In the genomic region with DNA sequence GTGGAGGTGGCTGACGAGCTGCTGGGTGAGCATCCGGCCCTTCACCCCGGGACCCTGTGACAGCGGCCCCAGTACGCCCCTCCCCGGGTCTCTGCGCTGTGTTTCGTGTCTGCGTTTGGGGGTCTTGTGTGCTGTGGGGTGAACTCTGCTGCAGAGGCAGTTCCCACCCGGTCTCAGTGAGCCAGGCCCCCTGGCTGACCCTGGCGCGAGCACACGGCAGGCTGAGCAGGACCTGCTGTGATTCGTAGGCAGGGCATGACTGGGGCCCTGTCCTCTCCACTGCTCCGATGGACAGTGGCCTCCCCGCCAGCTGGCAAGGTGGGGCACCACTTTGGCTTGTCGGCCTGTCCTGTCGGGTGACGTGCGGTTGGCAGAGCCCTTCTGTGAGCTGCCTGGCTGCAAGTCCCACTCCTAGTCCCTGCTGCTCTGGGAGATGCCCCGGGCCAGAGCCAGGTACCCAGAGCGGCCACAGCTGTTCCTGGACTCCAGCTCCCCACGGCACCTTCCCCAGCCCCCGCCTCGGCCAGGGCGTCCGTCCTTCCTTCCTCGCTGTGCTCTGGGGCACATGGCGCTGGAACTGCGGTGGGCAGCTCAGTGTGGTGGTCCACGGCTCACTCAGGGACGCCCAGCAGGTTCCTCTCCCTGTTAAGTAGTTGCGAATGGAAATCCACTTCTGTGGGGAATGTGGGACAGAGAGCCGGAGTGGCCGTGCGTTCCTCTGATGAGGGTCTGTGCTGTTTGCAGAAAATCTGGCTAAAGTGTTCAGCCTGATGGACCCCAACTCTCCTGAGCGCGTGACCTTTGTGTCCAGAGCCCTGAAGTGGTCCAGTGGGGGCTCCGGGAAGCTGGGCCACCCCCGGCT, we compare ENCODE assay signal across 18 cellular contexts. TPM values are rescaled to one million over a fixed set of nuclear protein-coding genes. Genes with fewer than 3 reads are reported as not detected.
DNase-seq lines count a peak whose midpoint lies in the region; ATAC-seq, FAIRE-seq and TF ChIP-seq lines count a peak whose summit lies in the region.
"Had no signal": no experiment of that assay in that cellular context is flagged by ENCODE, and none has a peak within 500 bp of the region (broad histone marks: within the 10 kb centered on the region; RNA-seq: fewer than 3 reads in every experiment).

No MANE protein-coding gene starts in this region.

- H3K4me2 ChIP-seq in HepG2 (ENCODE audit: low read depth, low read length), result no peak overlapping the region
- H3K4me2 ChIP-seq: smooth muscle cell had no signal

- peaks cover 19% of the 10 kb centered on the region; the same call in 1 of the 2 replicates for H4K20me1 ChIP-seq in HepG2 (ENCODE audit: insufficient read depth, low read length)

- H3K4me1 ChIP-seq in RWPE2 (ENCODE audit: insufficient read depth, poor library complexity, severe bottlenecking) (no peaks in the 10 kb centered on the region), HepG2 (ENCODE audit: insufficient read depth, low read length) (peaks cover 13% of the 10 kb centered on the region), spleen (peaks cover 4 to 51% (median 31%) of the 10 kb centered on the region in 6 donors), HAP-1 (no peaks in the 10 kb centered on the region)

- BruUV-seq in HepG2 (replicated peaks; lab: Mats Ljungman, UMichigan), result no TSS peak

- TF ChIP-seq EP300 in HepG2 (IDR thresholded peaks at IDR 0.05; ENCODE audit: low read depth in 2 of 2, low read length in 2 of 2) (no peak), HepG2 (CRISPR knock-in tag; IDR thresholded peaks at IDR 0.05; ENCODE audit: borderline replicate concordance) (no peak)

- 95% methylated on average over 22 of the region's 40 CpGs for WGBS in HepG2 (ENCODE audit: low lambda C conversion rate)
- WGBS in spleen, 5 donors, result 93 to 97% (median 96%) methylated on average over 30 to 40 of the region's 40 CpGs

- H2AFZ ChIP-seq in HepG2 (ENCODE audit: low read length), result no peak overlapping the region

- H3K36me3 ChIP-seq in RWPE2 (ENCODE audit: low read depth) (peaks cover 37% of the 10 kb centered on the region), HepG2 (replicated peaks in 1 of 2; ENCODE audit: control insufficient read depth in 1 of 2, insufficient read depth in 2 of 2, low read length in 2 of 2) (peaks cover 37 to 54% of the 10 kb centered on the region in 2 experiments; a peak in 4 of 5 replicates), spleen (peaks cover 3 to 75% (median 49%) of the 10 kb centered on the region in 6 donors), HAP-1 (replicated peaks) (peaks cover 34% of the 10 kb centered on the region)

- no peak for FAIRE-seq in HepG2 (lab: Jason Lieb, UNC)

- ATAC-seq in RWPE2 (ENCODE audit: low read depth) (no peak), HepG2 (no peak), HG02938 (IDR thresholded peaks at IDR 0.05; ENCODE audit: unreplicated experiment) (no peak)
- ATAC-seq: activated CD4-positive, CD25-positive, alpha-beta regulatory T cell treated with anti-CD3 and anti-CD28 coated beads, Interleukin-2, amount 50 U/mL, for 24 hours; activated T-cell treated with anti-CD3 and anti-CD28 coated beads, Interleukin-2, amount 50 U/mL, for 4 hours; SK-N-SH treated with all-trans-retinoic acid at 6 μM for 48 hours had no signal

- no peak for TF ChIP-seq RAD21 in HepG2 (CRISPR knock-in tag; IDR thresholded peaks at IDR 0.05)

- H3K27me3 ChIP-seq in RWPE2 (ENCODE audit: insufficient read depth, poor library complexity, severe bottlenecking) (no peaks in the 10 kb centered on the region), HepG2 (ENCODE audit: control insufficient read depth in 1 of 2, insufficient read depth in 2 of 2, low read length in 2 of 2) (no peaks in the 10 kb centered on the region), spleen (replicated peaks in 1 of 7) (no peaks in the 10 kb centered on the region), HAP-1 (ENCODE audit: low read depth) (no peaks in the 10 kb centered on the region)

- no peak overlapping the region for H3K4me3 ChIP-seq in RWPE2 (ENCODE audit: severe bottlenecking)
- H3K4me3 ChIP-seq in HepG2 (replicated peaks in 1 of 3; ENCODE audit: insufficient read depth in 1 of 3, low read depth in 2 of 3, low read length in 3 of 3), result no peak overlapping the region
- no peak overlapping the region for H3K4me3 ChIP-seq in spleen
- H3K4me3 ChIP-seq in HAP-1, result no peak overlapping the region
- H3K4me3 ChIP-seq: coronary artery, smooth muscle cell had no signal

- POLR2A ChIA-PET in HepG2 (lab: Yijun Ruan, JAX), result interaction anchor here (1.4 kb wide), 1 partner anchor 14 kb away, joined by 4 read pairs; no protein-coding TSS in a partner anchor

- no peak overlapping the region for H3K27ac ChIP-seq in RWPE2 (ENCODE audit: poor library complexity, severe bottlenecking)
- H3K27ac ChIP-seq in epithelial cell of prostate, result peak overlapping the region; percentile 13
- H3K27ac ChIP-seq in HepG2 (ENCODE audit: extremely low read length, insufficient read depth, low read length), result no peak overlapping the region
- no peak overlapping the region for H3K27ac ChIP-seq in spleen
- H3K27ac ChIP-seq: coronary artery had no signal

- in situ Hi-C loops in HepG2 (cut with HindIII; ENCODE audit: extremely low pct_ligation_motif_present, low pct_unique_long_range_greater_than_20kb) (no loop called here), HAP-1 (cut with MboI; ENCODE audit: low sequenced_read_pairs) (no loop called here)

- CTCF ChIA-PET in HepG2 (lab: Yijun Ruan, JAX; ENCODE audit: low intra/inter-chr PET ratio, low total read pairs), result no interaction called here

- H3K9me3 ChIP-seq in RWPE2 (ENCODE audit: severe bottlenecking), result no peaks in the 10 kb centered on the region
- no peaks in the 10 kb centered on the region for H3K9me3 ChIP-seq in HepG2 (ENCODE audit: low read length)
- H3K9me3 ChIP-seq in spleen, result no peaks in the 10 kb centered on the region
- H3K9me3 ChIP-seq in HAP-1, result no peaks in the 10 kb centered on the region

- no peak overlapping the region for H3K9ac ChIP-seq in HepG2 (ENCODE audit: insufficient read depth, low read depth, low read length)

- peaks cover 68% of the 10 kb centered on the region for H3K79me2 ChIP-seq in HepG2 (ENCODE audit: insufficient read depth, low read length)

- TF ChIP-seq CTCF in RWPE2 (IDR thresholded peaks at IDR 0.05; ENCODE audit: poor library complexity, severe bottlenecking) (no peak), HepG2 (CRISPR knock-in tag; IDR thresholded peaks at IDR 0.05) (no peak), spleen (IDR thresholded peaks at IDR 0.05 in 8 of 11, conservative IDR thresholded peaks at IDR 0.05 in 3 of 11) (no peak)

- TF ChIP-seq POLR2A in HepG2 (IDR thresholded peaks at IDR 0.05; ENCODE audit: insufficient read depth in 1 of 2, low read depth in 2 of 2, low read length in 2 of 2), result no peak
- no peak for TF ChIP-seq POLR2A in spleen (IDR thresholded peaks at IDR 0.05)

- peak; percentile 42 for DNase-seq in RWPE2 (ENCODE audit: low spot score)
- DNase-seq in epithelial cell of prostate (ENCODE audit: low read depth, low spot score), result no peak
- DNase-seq in HepG2 (ENCODE audit: low spot score), result no peak
- DNase-seq in spleen, result peak; percentile 71
- no peak for DNase-seq in globus pallidus (ENCODE audit: low spot score)
- no peak for DNase-seq in NCI-H446 treated with DMSO at 0.1 percent for 48 hours (lab: John Stamatoyannopoulos, UW)
- DNase-seq in HAP-1 (ENCODE audit: low spot score in 2 of 2), result no peak
- DNase-seq: activated T-cell treated with anti-CD3 and anti-CD28 coated beads, Interleukin-2, amount 50 U/mL, for 4 hours; DND-41; NCI-H1105; NCI-H2081; NCI-H510A; T-helper 9 cell had no signal

- intact Hi-C loops in HepG2 (cut with micrococcal nuclease; ENCODE audit: unreplicated experiment) (no loop called here), spleen (cut with DNase I; ENCODE audit: low total_unique reads) (no loop called here)

RNA-seq across cellular contexts. Expression of gene GET4, which starts 10.5 kb away (rescaled TPM):
- total RNA-seq in HepG2 (2016; rRNA removed; fragmentation: Illumina TruSeq; extraction: Trizol), result 28.2 and 31.6 TPM in 2 replicates
- 7.8 and 8.0 TPM in 2 replicates for total RNA-seq in HepG2 (2016; cell fraction: cytosol; rRNA removed; fragmentation: Illumina TruSeq; extraction: Trizol; ENCODE audit: low read depth)
- total RNA-seq in HepG2 (2016; cell fraction: insoluble cytoplasmic fraction; rRNA removed; fragmentation: Illumina TruSeq; extraction: Trizol), result 27.8 and 31.5 TPM in 2 replicates
- 18.9 and 22.1 TPM in 2 replicates for total RNA-seq in HepG2 (2016; cell fraction: membrane; rRNA removed; fragmentation: Illumina TruSeq; extraction: Trizol)
- 26.6 and 28.2 TPM in 2 replicates for total RNA-seq in HepG2 (2016; cell fraction: nucleus; rRNA removed; fragmentation: Illumina TruSeq; extraction: Trizol)
- polyA plus RNA-seq in HepG2 (2011; rRNA removed), result 35.2 and 44.4 TPM in 2 replicates
- 32.6 and 49.3 TPM in 2 replicates for polyA plus RNA-seq in HepG2 (2011; cell fraction: cytosol; rRNA removed)
- 186 and 201 TPM in 2 replicates for polyA plus RNA-seq in HepG2 (2011; cell fraction: nucleus; rRNA removed)
- 33.0 and 39.4 TPM in 2 replicates for polyA plus RNA-seq in HepG2 (2012)
- polyA plus RNA-seq in HepG2 (2016; cell fraction: cytosol; fragmentation: Illumina TruSeq; extraction: Trizol; ENCODE audit: low read depth), result 13.8 and 16.4 TPM in 2 replicates
- polyA plus RNA-seq in HepG2 (2016; cell fraction: insoluble cytoplasmic fraction; fragmentation: Illumina TruSeq; extraction: Trizol; ENCODE audit: low read depth), result 49.1 and 51.2 TPM in 2 replicates
- 21.9 and 26.3 TPM in 2 replicates for polyA plus RNA-seq in HepG2 (2016; cell fraction: membrane; fragmentation: Illumina TruSeq; extraction: Trizol; ENCODE audit: low read depth)
- polyA plus RNA-seq in HepG2 (2016; cell fraction: nucleus; fragmentation: Illumina TruSeq; extraction: Trizol; ENCODE audit: insufficient read depth, low read depth), result 111 and 112 TPM in 2 replicates
- 16.3 and 17.4 TPM in 2 replicates for polyA minus RNA-seq in HepG2 (2011; rRNA and poly(A)+ RNA removed; ENCODE audit: low replicate concordance)
- 9.7 and 12.6 TPM in 2 replicates for polyA minus RNA-seq in HepG2 (2011; cell fraction: cytosol; rRNA and poly(A)+ RNA removed)
- polyA minus RNA-seq in HepG2 (2011; cell fraction: nucleus; rRNA and poly(A)+ RNA removed), result 19.2 and 26.4 TPM in 2 replicates
- total RNA-seq in spleen, result 10 to 100 TPM; 25.4 to 39.5 (median 34.4) TPM
- 10 to 100 TPM; 40.0 to 63.0 (median 53.9) TPM for polyA plus RNA-seq in spleen

RNA-seq across cellular contexts. Expression of gene SUN1, which starts 54.6 kb away (rescaled TPM):
- total RNA-seq in HepG2 (2016; rRNA removed; fragmentation: Illumina TruSeq; extraction: Trizol), result 23.2 and 47.0 TPM in 2 replicates
- total RNA-seq in HepG2 (2016; cell fraction: cytosol; rRNA removed; fragmentation: Illumina TruSeq; extraction: Trizol; ENCODE audit: low read depth), result 20.5 and 20.8 TPM in 2 replicates
- total RNA-seq in HepG2 (2016; cell fraction: insoluble cytoplasmic fraction; rRNA removed; fragmentation: Illumina TruSeq; extraction: Trizol), result 23.7 and 48.5 TPM in 2 replicates
- total RNA-seq in HepG2 (2016; cell fraction: membrane; rRNA removed; fragmentation: Illumina TruSeq; extraction: Trizol), result 17.9 and 19.0 TPM in 2 replicates
- total RNA-seq in HepG2 (2016; cell fraction: nucleus; rRNA removed; fragmentation: Illumina TruSeq; extraction: Trizol), result 73.3 and 80.7 TPM in 2 replicates
- 126 and 140 TPM in 2 replicates for polyA plus RNA-seq in HepG2 (2011; rRNA removed)
- polyA plus RNA-seq in HepG2 (2011; cell fraction: cytosol; rRNA removed), result 172 and 209 TPM in 2 replicates
- polyA plus RNA-seq in HepG2 (2011; cell fraction: nucleus; rRNA removed), result 652 and 741 TPM in 2 replicates
- 71.5 and 75.9 TPM in 2 replicates for polyA plus RNA-seq in HepG2 (2012)
- 8.3 and 11.8 TPM in 2 replicates for polyA plus RNA-seq in HepG2 (2016; cell fraction: cytosol; fragmentation: Illumina TruSeq; extraction: Trizol; ENCODE audit: low read depth)
- 18.4 and 20.2 TPM in 2 replicates for polyA plus RNA-seq in HepG2 (2016; cell fraction: insoluble cytoplasmic fraction; fragmentation: Illumina TruSeq; extraction: Trizol; ENCODE audit: low read depth)
- 7.5 and 9.3 TPM in 2 replicates for polyA plus RNA-seq in HepG2 (2016; cell fraction: membrane; fragmentation: Illumina TruSeq; extraction: Trizol; ENCODE audit: low read depth)
- 160 and 177 TPM in 2 replicates for polyA plus RNA-seq in HepG2 (2016; cell fraction: nucleus; fragmentation: Illumina TruSeq; extraction: Trizol; ENCODE audit: insufficient read depth, low read depth)
- 212 and 267 TPM in 2 replicates for polyA minus RNA-seq in HepG2 (2011; rRNA and poly(A)+ RNA removed; ENCODE audit: low replicate concordance)
- polyA minus RNA-seq in HepG2 (2011; cell fraction: cytosol; rRNA and poly(A)+ RNA removed), result 55.5 and 58.0 TPM in 2 replicates
- polyA minus RNA-seq in HepG2 (2011; cell fraction: nucleus; rRNA and poly(A)+ RNA removed), result 208 and 210 TPM in 2 replicates
- 100 to 1,000 TPM; 103 to 181 (median 154) TPM for total RNA-seq in spleen
- polyA plus RNA-seq in spleen, result 10 to 100 TPM; 33.2 to 59.5 (median 54.9) TPM

Comparison
In these comparisons a context has a peak if more than half of its experiments do, and no peak if none do; other contexts are left out.
1. DNase-seq: peak in RWPE2 (single experiment) and spleen (single experiment); none in epithelial cell of prostate (single experiment), HepG2 (single experiment), globus pallidus (single experiment), NCI-H446 treated with DMSO at 0.1 percent for 48 hours (single experiment) and HAP-1 (0 of 2).